8 cellular contexts compared by ENCODE assay signal in the genomic region with DNA sequence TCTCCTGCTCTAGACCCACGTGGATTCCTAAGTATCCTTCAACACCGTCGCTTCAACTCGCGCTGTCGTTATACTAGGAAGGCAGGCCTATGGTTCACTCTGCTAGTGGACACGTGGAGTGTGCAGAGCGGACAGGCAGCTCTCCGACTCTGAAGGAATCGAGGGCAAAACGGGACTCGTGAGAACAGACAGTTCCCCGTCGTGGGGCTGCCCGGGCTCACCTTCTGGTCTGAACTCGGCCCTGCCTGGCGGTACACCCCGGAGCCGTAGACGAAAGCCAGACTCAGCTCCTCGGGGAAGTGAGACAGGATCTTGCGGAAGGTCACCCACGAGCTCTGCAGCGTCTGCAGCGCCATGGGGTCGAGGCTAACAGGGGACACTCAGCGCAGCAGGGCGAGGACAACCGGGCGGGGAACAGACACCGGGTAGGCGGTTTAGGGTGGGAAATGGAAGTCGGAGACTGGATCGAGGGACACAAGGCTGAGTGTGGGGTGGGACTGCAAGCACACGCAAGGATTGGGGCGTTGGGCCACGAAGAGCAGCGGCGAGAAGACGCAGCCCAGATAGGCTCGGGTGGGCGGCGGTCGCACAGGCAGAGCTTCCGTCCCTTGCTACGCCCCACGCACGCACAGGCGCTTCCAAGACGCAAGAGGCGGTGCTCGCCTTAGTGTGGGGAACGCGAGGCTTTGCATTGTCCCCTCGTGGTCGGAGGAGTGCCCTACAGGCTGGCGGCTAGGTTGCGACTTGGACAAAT. TPM values are rescaled to one million over a fixed set of nuclear protein-coding genes. Genes with fewer than 3 reads are reported as not detected.
A peak's percentile ranks its signal among the peaks of the same experiment; 100 is the strongest.
DNase-seq lines count a peak whose midpoint lies in the region; ATAC-seq and TF ChIP-seq lines count a peak whose summit lies in the region.

A gene with protein sequence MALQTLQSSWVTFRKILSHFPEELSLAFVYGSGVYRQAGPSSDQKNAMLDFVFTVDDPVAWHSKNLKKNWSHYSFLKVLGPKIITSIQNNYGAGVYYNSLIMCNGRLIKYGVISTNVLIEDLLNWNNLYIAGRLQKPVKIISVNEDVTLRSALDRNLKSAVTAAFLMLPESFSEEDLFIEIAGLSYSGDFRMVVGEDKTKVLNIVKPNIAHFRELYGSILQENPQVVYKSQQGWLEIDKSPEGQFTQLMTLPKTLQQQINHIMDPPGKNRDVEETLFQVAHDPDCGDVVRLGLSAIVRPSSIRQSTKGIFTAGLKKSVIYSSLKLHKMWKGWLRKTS (minus strand): TSS at position 605 of the 754 bp plus-strand sequence. CDS start 249 bp downstream, at position 356.

- intact Hi-C loops in right cardiac atrium (cut with DNase I) (no loop called here), vagina (cut with DNase I) (no loop called here)

- peaks cover 10% of the 10 kb centered on the region for H3K36me3 Mint-ChIP-seq in T-helper 17 cell (ENCODE audit: low read depth)

- no peaks in the 10 kb centered on the region for H3K9me3 ChIP-seq in T-helper 17 cell (ENCODE audit: control insufficient read depth, low read length, poor library complexity, severe bottlenecking)
- no peaks in the 10 kb centered on the region for H3K9me3 ChIP-seq in right cardiac atrium (ENCODE audit: control insufficient read depth, low read length)
- no peaks in the 10 kb centered on the region for H3K9me3 ChIP-seq in vagina

- in situ Hi-C loops in GM13977 (cut with MboI; ENCODE audit: low pct_unique_long_range_greater_than_20kb, low sequenced_read_pairs, unreplicated experiment) = no loop called here

- TF ChIP-seq POLR2A in vagina (IDR thresholded peaks at IDR 0.05) = peak in 1 of 2 donors; percentile 25

- peak within 1 kb of the TSS; percentile 96 for H3K27ac Mint-ChIP-seq in T-helper 17 cell

- peaks cover 0 to 22% of the 10 kb centered on the region in 2 donors for H3K36me3 ChIP-seq in vagina

- no peaks in the 10 kb centered on the region for H3K27me3 Mint-ChIP-seq in T-helper 17 cell

- H3K4me3 Mint-ChIP-seq in T-helper 17 cell = peak within 1 kb of the TSS; percentile 99

- no peaks in the 10 kb centered on the region for H3K27me3 ChIP-seq in right cardiac atrium (ENCODE audit: control insufficient read depth, insufficient read depth)
- H3K27me3 ChIP-seq in vagina = no peaks in the 10 kb centered on the region

- TF ChIP-seq CTCF in GM13977 (IDR thresholded peaks at IDR 0.05; ENCODE audit: extremely low read depth, insufficient read depth, missing control alignments) (peak; percentile 96), vagina (IDR thresholded peaks at IDR 0.05) (peak; percentile 40 to 70 (median 62))

- ATAC-seq in HG02852 (IDR thresholded peaks at IDR 0.05; ENCODE audit: unreplicated experiment) = peak; percentile 100
- ATAC-seq in T-helper 17 cell = peak; percentile 100
- ATAC-seq in right cardiac atrium = peak; percentile 100

- H3K27ac ChIP-seq in right cardiac atrium (ENCODE audit: low read length) (peak within 1 kb of the TSS; percentile 78), vagina (peak within 1 kb of the TSS; percentile 75)

- peaks cover 27% of the 10 kb centered on the region for H3K4me1 Mint-ChIP-seq in T-helper 17 cell

- H3K4me1 ChIP-seq in right cardiac atrium (ENCODE audit: control insufficient read depth, insufficient read depth, low read length) (peaks cover 5% of the 10 kb centered on the region), vagina (peaks cover 30% of the 10 kb centered on the region)

- WGBS in right cardiac atrium = under 1% methylated on average over 58 of the region's 58 CpGs

- H3K4me3 ChIP-seq in right cardiac atrium (ENCODE audit: low read length) = peak within 1 kb of the TSS; percentile 73
- peak within 1 kb of the TSS; percentile 61 to 71 for H3K4me3 ChIP-seq in vagina

- DNase-seq in GM13977 (ENCODE audit: low spot score) = peak; percentile 90
- peak; percentile 9 for DNase-seq in NCI-H1436 treated with DMSO at 0.1 percent for 48 hours (lab: John Stamatoyannopoulos, UW)
- peak; percentile 68 to 81 (median 73) for DNase-seq in T-helper 17 cell
- DNase-seq in anterior cingulate cortex (lab: John Stamatoyannopoulos, UW) = peak; percentile 30 to 96 (median 88)
- DNase-seq in right cardiac atrium = peak; percentile 95 to 97 (median 97)
- DNase-seq in putamen (ENCODE audit: low spot score) = peak; percentile 91
- DNase-seq in vagina (ENCODE audit: extremely low spot score in 2 of 2) = peak in 1 of 2 donors; percentile 90

RNA-seq across cellular contexts. Expression of the gene that starts here (rescaled TPM):
- total RNA-seq in T-helper 17 cell = 10 to 100 TPM; 21.5 to 22.9 TPM
- 10 to 100 TPM in 3 of 4 donors, 1 to 10 TPM in 1; 9.8 to 11.1 (median 10.8) TPM for total RNA-seq in right cardiac atrium
- polyA plus RNA-seq in right cardiac atrium = 9.9 TPM
- 27.5 TPM for total RNA-seq in vagina
